1 cellular context compared by ENCODE assay signal in genomic region chr11:72793452-72794367, GRCh38.
TF ChIP-seq lines count a peak whose summit lies in the region.

Gene STARD10, minus strand, starts transcription at chr11:72794047. Its CDS starts 12,866 bp downstream, at chr11:72781181.

TF ChIP-seq in A549, 52 proteins besides CTCF, POLR2A, EP300 and RAD21 (continued from another document):
- TF ChIP-seq REST (IDR thresholded peaks at IDR 0.05) (no peak), NFE2L2 (conservative IDR thresholded peaks at IDR 0.05; ENCODE audit: low read length) (no peak), KDM5A (IDR thresholded peaks at IDR 0.05) (peak; percentile 89), HDAC2 (IDR thresholded peaks at IDR 0.05) (no peak), RNF2 (IDR thresholded peaks at IDR 0.05; ENCODE audit: borderline replicate concordance, low read depth) (no peak), ATOH8 (CRISPR knock-in tag; IDR thresholded peaks at IDR 0.05; ENCODE audit: low read depth) (no peak), HOXB13 (CRISPR knock-in tag; IDR thresholded peaks at IDR 0.05; ENCODE audit: low read depth) (no peak), EHF (CRISPR knock-in tag; IDR thresholded peaks at IDR 0.05) (no peak), FOXS1 (CRISPR knock-in tag; IDR thresholded peaks at IDR 0.05) (0 out of 2 replicates have a peak, but pooled peaks have one; percentile 53), ZFP36 (IDR thresholded peaks at IDR 0.05; ENCODE audit: borderline replicate concordance, partially characterized antibody) (no peak), CHD2 (IDR thresholded peaks at IDR 0.05; ENCODE audit: low read length, partially characterized antibody) (no peak), JUNB (IDR thresholded peaks at IDR 0.05) (no peak), NR3C1 (IDR thresholded peaks at IDR 0.05) (no peak), MYC (IDR thresholded peaks at IDR 0.05; ENCODE audit: borderline replicate concordance, low read length) (no peak), ESRRA (IDR thresholded peaks at IDR 0.05; ENCODE audit: borderline replicate concordance, low read length) (no peak), RARB (CRISPR knock-in tag; IDR thresholded peaks at IDR 0.05) (no peak), HMGXB4 (CRISPR knock-in tag; IDR thresholded peaks at IDR 0.05; ENCODE audit: borderline replicate concordance) (no peak), ZNF302 (CRISPR knock-in tag; IDR thresholded peaks at IDR 0.05) (no peak), E2F6 (IDR thresholded peaks at IDR 0.05; ENCODE audit: borderline replicate concordance, low read depth) (peak; percentile 86; the same call in 1 of the 2 replicates), BHLHE40 (IDR thresholded peaks at IDR 0.05; ENCODE audit: low read depth, low read length) (0 out of 2 replicates have a peak, but pooled peaks have one; percentile 16), SREBF2 (IDR thresholded peaks at IDR 0.05) (no peak), FOSL2 (IDR thresholded peaks at IDR 0.05) (no peak), FOSL2 (CRISPR knock-in tag; IDR thresholded peaks at IDR 0.05) (0 out of 2 replicates have a peak, but pooled peaks have one; percentile 19), PHF8 (IDR thresholded peaks at IDR 0.05; ENCODE audit: borderline replicate concordance, low read depth) (peak; percentile 73; the same call in 1 of the 2 replicates)
